ENCODE assay signal across 21 cellular contexts in genomic region chr11:110053848-110054414, GRCh38. TPM values are rescaled to one million over a fixed set of nuclear protein-coding genes. Genes with fewer than 3 reads are reported as not detected.
"Had no signal": no experiment of that assay in that cellular context is flagged by ENCODE, and none has a peak within 500 bp of the region (broad histone marks: within the 10 kb centered on the region; RNA-seq: fewer than 3 reads in every experiment).

No MANE protein-coding gene starts in this region.

- H3K27me3 ChIP-seq: esophagus squamous epithelium, gastroesophageal sphincter, hepatocyte, right lobe of liver, suprapubic skin, thyroid gland, upper lobe of left lung, vagina had no signal

- H3K4me1 Mint-ChIP-seq: naive thymus-derived CD4-positive, alpha-beta T cell; nephron progenitor cell; stimulated activated effector memory CD8-positive, alpha-beta T cell treated with anti-CD3 and anti-CD28 coated beads, Interleukin-12 subunit alpha, Interleukin-12 subunit beta, amount 100 ng/mL, for 72 hours had no signal

- H3K4me3 ChIP-seq: esophagus squamous epithelium, gastroesophageal sphincter, hepatocyte, psoas muscle, right lobe of liver, suprapubic skin, thyroid gland, upper lobe of left lung, vagina had no signal

- H3K27ac Mint-ChIP-seq: dendritic cell treated with granulocyte-macrophage colony-stimulating factor and Interleukin-4, amounts not matched to agents 40 ng/mL and 50 ng/mL, for 4 days; effector memory CD8-positive, alpha-beta T cell; naive thymus-derived CD4-positive, alpha-beta T cell; nephron progenitor cell; stimulated activated effector memory CD8-positive, alpha-beta T cell treated with anti-CD3 and anti-CD28 coated beads, Interleukin-12 subunit alpha, Interleukin-12 subunit beta, amount 100 ng/mL, for 72 hours had no signal

- H3K4me2 ChIP-seq: hepatocyte had no signal

- H3K4me1 ChIP-seq: esophagus squamous epithelium, gastroesophageal sphincter, psoas muscle, right lobe of liver, suprapubic skin, thyroid gland, upper lobe of left lung, vagina had no signal

- H3K27ac ChIP-seq: esophagus squamous epithelium, gastroesophageal sphincter, hepatocyte, psoas muscle, right lobe of liver, suprapubic skin, thyroid gland, upper lobe of left lung, vagina had no signal

- DNase-seq: effector memory CD8-positive, alpha-beta T cell; esophagus squamous epithelium; foreskin fibroblast; left colon; left ventricle myocardium superior; naive thymus-derived CD4-positive, alpha-beta T cell; nephron progenitor cell; psoas muscle; retina; right lobe of liver; stimulated activated CD4-positive, alpha-beta T cell treated with anti-CD3 and anti-CD28 coated beads, Interleukin-4, amount 100 ng/mL, for 1 hour; stimulated activated CD8-positive, alpha-beta memory T cell treated with anti-CD3 and anti-CD28 coated beads, Interleukin-4, amount 100 ng/mL, for 48 hours; stimulated activated naive CD8-positive, alpha-beta T cell treated with anti-CD3 and anti-CD28 coated beads, Interleukin-15, Interleukin-2, amounts not matched to agents 100 U/mL and 50 U/mL, for 24 hours; thyroid gland; upper lobe of left lung had no signal

- H3K4me3 Mint-ChIP-seq: dendritic cell treated with granulocyte-macrophage colony-stimulating factor and Interleukin-4, amounts not matched to agents 40 ng/mL and 50 ng/mL, for 4 days; effector memory CD8-positive, alpha-beta T cell; naive thymus-derived CD4-positive, alpha-beta T cell; nephron progenitor cell; stimulated activated effector memory CD8-positive, alpha-beta T cell treated with anti-CD3 and anti-CD28 coated beads, Interleukin-12 subunit alpha, Interleukin-12 subunit beta, amount 100 ng/mL, for 72 hours had no signal

- ATAC-seq: effector memory CD8-positive, alpha-beta T cell; gastroesophageal sphincter; left colon; left ventricle myocardium superior; naive thymus-derived CD4-positive, alpha-beta T cell; psoas muscle; right lobe of liver; stimulated activated effector memory CD8-positive, alpha-beta T cell treated with anti-CD3 and anti-CD28 coated beads, Interleukin-12 subunit alpha, Interleukin-12 subunit beta, amount 100 ng/mL, for 72 hours; stimulated activated naive CD8-positive, alpha-beta T cell treated with anti-CD3 and anti-CD28 coated beads, Interleukin-15, Interleukin-2, amounts not matched to agents 100 U/mL and 50 U/mL, for 24 hours had no signal

- H3K36me3 Mint-ChIP-seq: stimulated activated effector memory CD8-positive, alpha-beta T cell treated with anti-CD3 and anti-CD28 coated beads, Interleukin-12 subunit alpha, Interleukin-12 subunit beta, amount 100 ng/mL, for 72 hours had no signal

- H3K27me3 Mint-ChIP-seq: dendritic cell treated with granulocyte-macrophage colony-stimulating factor and Interleukin-4, amounts not matched to agents 40 ng/mL and 50 ng/mL, for 4 days; effector memory CD8-positive, alpha-beta T cell had no signal

- H3K36me3 ChIP-seq: esophagus squamous epithelium, gastroesophageal sphincter, right lobe of liver, suprapubic skin, thyroid gland, upper lobe of left lung, vagina had no signal

- H3K79me2 ChIP-seq: hepatocyte had no signal

RNA-seq across cellular contexts. Expression of gene ZC3H12C, which starts 39.3 kb away (rescaled TPM):
- polyA plus RNA-seq: naive thymus-derived CD4-positive, alpha-beta T cell had no signal
